ENCODE assay signal across 1 cellular context in genomic region chr2:61017556-61018318, GRCh38.
TF ChIP-seq lines count a peak whose summit lies in the region.

Gene PEX13, plus strand, starts transcription at chr2:61017720. Its CDS starts 40 bp downstream, at chr2:61017760.
Gene PUS10, minus strand, starts transcription at chr2:61018255. Its CDS starts 6,365 bp downstream, at chr2:61011890.

TF ChIP-seq in HepG2, 621 proteins besides CTCF, POLR2A, EP300 and RAD21 (continued from another document and continues in another):
- TF ChIP-seq ZBTB40 (IDR thresholded peaks at IDR 0.05), result no peak
- peak; percentile 73 for TF ChIP-seq ZBTB40 (CRISPR knock-in tag; IDR thresholded peaks at IDR 0.05)
- TF ChIP-seq E2F5 (CRISPR knock-in tag; conservative IDR thresholded peaks at IDR 0.05), result peak; percentile 51; the same call in 1 of the 2 replicates
- peak; percentile 83; the same call in 1 of the 2 replicates for TF ChIP-seq GMEB2 (CRISPR knock-in tag; IDR thresholded peaks at IDR 0.05; ENCODE audit: low read depth)
- TF ChIP-seq ZNF660 (CRISPR knock-in tag; IDR thresholded peaks at IDR 0.05; ENCODE audit: borderline replicate concordance, low read depth), result no peak
- peak; percentile 12 for TF ChIP-seq ZBED4 (CRISPR knock-in tag; IDR thresholded peaks at IDR 0.05; ENCODE audit: borderline replicate concordance)
- peak; percentile 42 for TF ChIP-seq HNRNPH1 (optimal IDR thresholded peaks at IDR 0.05; ENCODE audit: low read depth, low read length)
- 0 out of 2 replicates have a peak, but pooled peaks have one; percentile 83 for TF ChIP-seq NFIB (CRISPR knock-in tag; IDR thresholded peaks at IDR 0.05; ENCODE audit: borderline replicate concordance)
- TF ChIP-seq POLR2G (IDR thresholded peaks at IDR 0.05; ENCODE audit: low read depth, low read length), result peak; percentile 88
- no peak for TF ChIP-seq DBP (CRISPR knock-in tag; IDR thresholded peaks at IDR 0.05; ENCODE audit: not compliant biosample characterization)
- peak; percentile 92 for TF ChIP-seq HOMEZ (CRISPR knock-in tag; IDR thresholded peaks at IDR 0.05; ENCODE audit: low read depth)
- no peak for TF ChIP-seq PHB2 (IDR thresholded peaks at IDR 0.05; ENCODE audit: partially characterized antibody)
- no peak; the same call in 1 of the 2 replicates for TF ChIP-seq THRA (CRISPR knock-in tag; IDR thresholded peaks at IDR 0.05; ENCODE audit: borderline replicate concordance)
- no peak for TF ChIP-seq SMAD1 (CRISPR knock-in tag; IDR thresholded peaks at IDR 0.05; ENCODE audit: borderline replicate concordance, low read depth)
- TF ChIP-seq DMAP1 (CRISPR knock-in tag; IDR thresholded peaks at IDR 0.05), result peak; percentile 89
- TF ChIP-seq YEATS2 (CRISPR knock-in tag; IDR thresholded peaks at IDR 0.05; ENCODE audit: borderline replicate concordance), result peak; percentile 77; the same call in 1 of the 2 replicates
- TF ChIP-seq ZNF160 (CRISPR knock-in tag; IDR thresholded peaks at IDR 0.05), result peak; percentile 91
- TF ChIP-seq SP2 (CRISPR knock-in tag; IDR thresholded peaks at IDR 0.05), result peak; percentile 20; the same call in 1 of the 2 replicates
- TF ChIP-seq ZSCAN21 (CRISPR knock-in tag; IDR thresholded peaks at IDR 0.05; ENCODE audit: borderline replicate concordance), result peak; percentile 38
- no peak; the same call in 1 of the 2 replicates for TF ChIP-seq NR2C2 (CRISPR knock-in tag; IDR thresholded peaks at IDR 0.05; ENCODE audit: borderline replicate concordance)
- TF ChIP-seq SIX4 (CRISPR knock-in tag; IDR thresholded peaks at IDR 0.05), result no peak
- TF ChIP-seq AGO2 (optimal IDR thresholded peaks at IDR 0.05; ENCODE audit: low read depth, low read length), result peak; percentile 96
- peak; percentile 79 for TF ChIP-seq ZBTB33 (CRISPR knock-in tag; IDR thresholded peaks at IDR 0.05)
- peak in 1 of 2 experiments; percentile 82; a peak in 2 of 4 replicates for TF ChIP-seq ATF4 (CRISPR knock-in tag; IDR thresholded peaks at IDR 0.05)
